ENCODE assay signal across 8 cellular contexts in genomic region chr3:32421991-32422859, GRCh38. TPM values are rescaled to one million over a fixed set of nuclear protein-coding genes. Genes with fewer than 3 reads are reported as not detected.
DNase-seq lines count a peak whose midpoint lies in the region; ATAC-seq and TF ChIP-seq lines count a peak whose summit lies in the region.

No MANE protein-coding gene starts in this region.

- no peak overlapping the region for H3K27ac ChIP-seq in A673 (ENCODE audit: low read depth, low read length, poor library complexity, severe bottlenecking)
- H3K27ac ChIP-seq in RWPE1: peak overlapping the region; percentile 70
- peak overlapping the region; percentile 58 to 75 (median 68) for H3K27ac ChIP-seq in esophagus muscularis mucosa (replicated peaks in 1 of 4)
- H3K27ac ChIP-seq in osteoblast (ENCODE audit: low read depth, low read length): peak overlapping the region; percentile 37

- peak; percentile 92 for DNase-seq in A673 (ENCODE audit: low spot score)
- DNase-seq in GOT3 (lab: John Stamatoyannopoulos, UW): peak; percentile 32
- peak; percentile 84 for DNase-seq in RWPE1 (ENCODE audit: low spot score)
- DNase-seq in esophagus muscularis mucosa (ENCODE audit: extremely low spot score): peak; percentile 8
- peak; percentile 67 for DNase-seq in osteoblast (ENCODE audit: insufficient read length, low spot score, missing footprints)
- no peak for DNase-seq in activated effector memory CD4-positive, alpha-beta T cell treated with anti-CD3 and anti-CD28 coated beads, Interleukin-2, amount 50 U/mL, for 16 hours
- no peak for DNase-seq in NCI-H1694 (lab: John Stamatoyannopoulos, UW)

- no peak for TF ChIP-seq POLR2A in esophagus muscularis mucosa (IDR thresholded peaks at IDR 0.05; ENCODE audit: low read depth)

- H3K27me3 ChIP-seq in A673 (replicated peaks; ENCODE audit: insufficient read depth, low read depth, low read length, poor library complexity): peaks cover 67% of the 10 kb centered on the region
- no peaks in the 10 kb centered on the region for H3K27me3 ChIP-seq in esophagus muscularis mucosa
- H3K27me3 ChIP-seq in osteoblast (ENCODE audit: insufficient read depth, low read length): no peaks in the 10 kb centered on the region

- no peaks in the 10 kb centered on the region for H3K9me3 ChIP-seq in A673 (ENCODE audit: low read depth, low read length, poor library complexity, severe bottlenecking)
- H3K9me3 ChIP-seq in esophagus muscularis mucosa: no peaks in the 10 kb centered on the region
- H3K9me3 ChIP-seq in osteoblast (ENCODE audit: low read depth, low read length): no peaks in the 10 kb centered on the region

- no peaks in the 10 kb centered on the region for H4K20me1 ChIP-seq in osteoblast (ENCODE audit: insufficient read depth, low read length)

- H3K4me3 ChIP-seq in A673 (ENCODE audit: low read depth, low read length, poor library complexity, severe bottlenecking): no peak overlapping the region
- H3K4me3 ChIP-seq in esophagus muscularis mucosa: no peak overlapping the region
- H3K4me3 ChIP-seq in osteoblast (ENCODE audit: insufficient read depth, low read length): peak overlapping the region; percentile 1

- no peak for TF ChIP-seq EP300 in esophagus muscularis mucosa (IDR thresholded peaks at IDR 0.05)

- no peak for TF ChIP-seq CTCF in A673 (conservative IDR thresholded peaks at IDR 0.05; ENCODE audit: low read depth, low read length)
- no peak for TF ChIP-seq CTCF in RWPE1 (conservative IDR thresholded peaks at IDR 0.05; ENCODE audit: low read depth)
- TF ChIP-seq CTCF in esophagus muscularis mucosa (IDR thresholded peaks at IDR 0.05): no peak
- TF ChIP-seq CTCF in osteoblast (IDR thresholded peaks at IDR 0.05; ENCODE audit: extremely low read depth, low read depth, low read length): no peak

- 27% methylated on average over 10 of the region's 10 CpGs for WGBS in esophagus muscularis mucosa

- intact Hi-C loops in A673 (cut with micrococcal nuclease; ENCODE audit: unreplicated experiment) (no loop called here), esophagus muscularis mucosa (cut with DNase I) (no loop called here)

- no TSS peak for BruUV-seq in A673 (replicated peaks; lab: Mats Ljungman, UMichigan)

- H2AFZ ChIP-seq in osteoblast (ENCODE audit: low read length): peak overlapping the region; percentile 31

- POLR2A ChIA-PET in A673 (lab: Charles Lee; ENCODE audit: low non-redundant PET): no interaction called here
- POLR2A ChIA-PET in RWPE1 (lab: Yijun Ruan, JAX; ENCODE audit: low non-redundant PET): no interaction called here

- CTCF ChIA-PET in A673 (lab: Charles Lee) (no interaction called here), RWPE1 (lab: Yijun Ruan, JAX) (interaction anchor here (0.6 kb wide), 1 partner anchor 10 kb away, joined by 3 read pairs; no protein-coding TSS in a partner anchor)

- H3K4me2 ChIP-seq in osteoblast (ENCODE audit: insufficient read depth, low read length): peak overlapping the region; percentile 57

- ATAC-seq in GM19351 (IDR thresholded peaks at IDR 0.05; ENCODE audit: unreplicated experiment): no peak

- peaks cover 11% of the 10 kb centered on the region for H3K4me1 ChIP-seq in A673 (ENCODE audit: insufficient read depth, low read length, poor library complexity, severe bottlenecking)
- H3K4me1 ChIP-seq in esophagus muscularis mucosa: peaks cover 34 to 42% (median 38%) of the 10 kb centered on the region in 4 donors
- H3K4me1 ChIP-seq in osteoblast (ENCODE audit: insufficient read depth, low read length): peaks cover 31% of the 10 kb centered on the region

- H3K36me3 ChIP-seq in A673 (ENCODE audit: insufficient read depth, low read length, poor library complexity, severe bottlenecking): no peaks in the 10 kb centered on the region
- H3K36me3 ChIP-seq in esophagus muscularis mucosa: no peaks in the 10 kb centered on the region
- H3K36me3 ChIP-seq in osteoblast (ENCODE audit: insufficient read depth, low read length): no peaks in the 10 kb centered on the region

- peaks cover 45% of the 10 kb centered on the region for H3K79me2 ChIP-seq in osteoblast (ENCODE audit: insufficient read depth, low read length)

RNA-seq across cellular contexts. Expression of gene CMTM7, which starts 30.6 kb away (rescaled TPM):
- total RNA-seq in A673 (2021) (0.79 TPM in 1 of 2 replicates, not detected in the other), esophagus muscularis mucosa (10 to 100 TPM in 1 of 4 donors, 1 to 10 TPM in 3; 8.2 to 10.8 (median 8.5) TPM), osteoblast (7.2 and 10.0 TPM in 2 replicates)

Comparison
In these comparisons a context has a peak if more than half of its experiments do, and no peak if none do; other contexts are left out.
1. DNase-seq: peak in A673 (single experiment), GOT3 (single experiment), RWPE1 (single experiment), esophagus muscularis mucosa (single experiment) and osteoblast (single experiment); none in activated effector memory CD4-positive, alpha-beta T cell treated with anti-CD3 and anti-CD28 coated beads, Interleukin-2, amount 50 U/mL, for 16 hours (single experiment) and NCI-H1694 (single experiment).